9 cellular contexts compared by ENCODE assay signal in the genomic region with DNA sequence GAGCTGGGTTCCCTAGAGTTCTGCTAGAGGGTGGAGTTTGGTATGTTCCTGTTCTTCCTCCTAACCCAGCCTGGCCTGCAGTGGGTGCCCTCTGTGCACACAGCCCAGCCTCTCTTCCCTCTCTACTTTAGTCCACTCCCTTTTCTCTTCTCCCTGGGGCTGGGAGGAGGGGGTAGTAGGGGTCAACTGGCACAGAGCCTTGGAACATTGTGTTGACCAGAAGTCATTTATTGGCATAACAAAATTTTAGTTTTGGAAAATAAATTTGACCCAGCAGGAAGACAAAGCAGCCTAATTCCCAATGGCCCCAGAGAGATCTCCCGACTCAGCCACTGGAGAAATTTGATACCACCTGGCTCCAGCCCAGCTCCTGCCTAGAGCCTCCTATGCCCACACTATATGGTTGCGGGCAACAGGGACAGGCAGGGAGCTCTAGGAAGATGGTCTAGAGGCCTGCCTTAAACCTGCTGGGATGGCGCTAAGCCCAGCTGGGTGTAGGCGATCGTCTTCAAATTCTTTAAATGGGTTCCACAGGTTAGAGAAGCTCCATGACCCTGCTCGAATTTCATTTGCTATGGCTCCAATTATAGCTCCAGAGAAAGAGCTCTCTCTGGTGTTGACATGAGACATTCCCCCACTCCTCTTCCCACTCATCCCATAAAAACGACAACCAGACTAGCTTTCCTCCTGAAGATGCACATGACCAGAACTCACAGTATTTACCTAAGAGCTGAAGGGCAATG. TPM values are rescaled to one million over a fixed set of nuclear protein-coding genes. Genes with fewer than 3 reads are reported as not detected.
A peak's percentile ranks its signal among the peaks of the same experiment; 100 is the strongest.
DNase-seq lines count a peak whose midpoint lies in the region; ATAC-seq, FAIRE-seq and TF ChIP-seq lines count a peak whose summit lies in the region.
"Had no signal": no experiment of that assay in that cellular context is flagged by ENCODE, and none has a peak within 500 bp of the region (broad histone marks: within the 10 kb centered on the region; RNA-seq: fewer than 3 reads in every experiment).

No MANE protein-coding gene starts in this region.

- peaks cover under 1 to 2% of the 10 kb centered on the region in 2 experiments for H4K20me1 ChIP-seq in H1 (replicated peaks in 1 of 2; ENCODE audit: control insufficient read depth in 1 of 2, insufficient read depth in 2 of 2, low read length in 2 of 2)

- no peak overlapping the region for H2AK5ac ChIP-seq in H1 (ENCODE audit: low read depth, low read length)

- H3K36me3 Mint-ChIP-seq in osteocyte (ENCODE audit: unreplicated experiment), result peaks cover 25% of the 10 kb centered on the region

- H3K14ac ChIP-seq in H1 (ENCODE audit: insufficient read length), result no peak overlapping the region

- H2BK15ac ChIP-seq in H1 (ENCODE audit: low read length), result no peak overlapping the region

- H3K9ac ChIP-seq in H1 (replicated peaks in 1 of 4; ENCODE audit: extremely low read depth in 1 of 4, low read depth in 3 of 4, low read length in 3 of 4), result no peak overlapping the region

- no peak overlapping the region for H3K18ac ChIP-seq in H1 (ENCODE audit: extremely low read depth, low read length)

- H2BK120ac ChIP-seq in H1 (replicated peaks; ENCODE audit: low read depth, low read length), result no peak overlapping the region

- no peaks in the 10 kb centered on the region for H3K27me3 ChIP-seq in H1 (replicated peaks in 1 of 4; ENCODE audit: control insufficient read depth in 3 of 4, extremely low read depth in 1 of 4, insufficient read depth in 3 of 4, low read length in 3 of 4)

- TF ChIP-seq RAD21 in H1 (IDR thresholded peaks at IDR 0.05 in 1 of 2, conservative IDR thresholded peaks at IDR 0.05 in 1 of 2; ENCODE audit: low read depth in 2 of 2, low read length in 2 of 2), result no peak

- 0 out of 2 replicates have a peak overlapping the region, but pooled peaks have one; percentile 21 for H2BK5ac ChIP-seq in H1 (ENCODE audit: low read depth, low read length)

- H3K4me2 ChIP-seq in H1 (ENCODE audit: insufficient read depth in 1 of 2, low read depth in 2 of 2, low read length in 2 of 2), result no peak overlapping the region

- no peak overlapping the region for H2AFZ ChIP-seq in H1 (ENCODE audit: low read length)

- TF ChIP-seq EP300 in H1 (IDR thresholded peaks at IDR 0.05; ENCODE audit: borderline replicate concordance in 1 of 2, low read depth in 2 of 2, low read length in 2 of 2), result no peak

- no peak overlapping the region for H2BK12ac ChIP-seq in H1 (ENCODE audit: low read depth, low read length)

- H3K4me1 Mint-ChIP-seq in osteocyte (ENCODE audit: unreplicated experiment), result peaks cover 61% of the 10 kb centered on the region

- H3K23me2 ChIP-seq in H1 (ENCODE audit: low read depth, low read length), result no peaks in the 10 kb centered on the region

- no peaks in the 10 kb centered on the region for H3K4me1 ChIP-seq in H1 (replicated peaks in 1 of 4; ENCODE audit: control insufficient read depth in 3 of 4, insufficient read depth in 4 of 4, low read length in 3 of 4)

- H3K79me2 ChIP-seq in H1 (ENCODE audit: control insufficient read depth in 1 of 2, insufficient read depth in 2 of 2, low read length in 2 of 2), result no peaks in the 10 kb centered on the region; a peak in 1 of 4 replicates

- H3K4ac ChIP-seq in H1 (replicated peaks; ENCODE audit: insufficient read length, low read depth, low read length), result no peak overlapping the region

- H3K56ac ChIP-seq in H1 (replicated peaks; ENCODE audit: insufficient read length, low read depth, low read length), result no peak overlapping the region

- H4K5ac ChIP-seq in H1 (ENCODE audit: insufficient read length, low read depth, low read length), result no peak overlapping the region

- POLR2A ChIA-PET in H1 (lab: Charles Lee; ENCODE audit: partially characterized antibody), result interaction anchor here (0.9 to 2.6 kb wide), 10 partner anchors 8 to 348 kb away, joined by 3 to 17 read pairs (median 6); a partner anchor contains a TSS

- no peak for TF ChIP-seq POLR2A in H1 (IDR thresholded peaks at IDR 0.05; ENCODE audit: control extremely low read depth in 1 of 2, low read depth in 2 of 2, low read length in 2 of 2)

- no peak for FAIRE-seq in H1 (lab: Jason Lieb, UNC)

- H3K9me3 Mint-ChIP-seq in osteocyte (ENCODE audit: unreplicated experiment), result no peaks in the 10 kb centered on the region

- peak overlapping the region; percentile 87 for H3K27ac Mint-ChIP-seq in osteocyte (ENCODE audit: unreplicated experiment)

- no peaks in the 10 kb centered on the region for H3K27me3 Mint-ChIP-seq in osteocyte (ENCODE audit: unreplicated experiment)

- H3K4me3 ChIP-seq in H1 (ENCODE audit: extremely low read depth in 1 of 4, insufficient read depth in 2 of 4, low read depth in 3 of 4, low read length in 4 of 4), result no peak overlapping the region

- H3K4me3 Mint-ChIP-seq in osteocyte (ENCODE audit: unreplicated experiment), result no peak overlapping the region

- H4K91ac ChIP-seq in H1 (replicated peaks; ENCODE audit: insufficient read length, low read length), result no peak overlapping the region

- WGBS in H1 (ENCODE audit: extremely low coverage in 1 of 2, insufficient coverage in 1 of 2, insufficient read length in 1 of 2, insufficient replicate concordance in 2 of 2, low coverage in 1 of 2, low lambda C conversion rate in 2 of 2, missing lambda C conversion rate in 1 of 2), 2 experiments, result 85% methylated on average over 7 of the region's 7 CpGs; no CpG with 5 or more reads in 1 of the 2 experiments

- DNase-seq in D341Med (ENCODE audit: low spot score), result peak; percentile 66
- peak; percentile 79 for DNase-seq in NCI-H2171 treated with DMSO at 0.1 percent for 48 hours (lab: John Stamatoyannopoulos, UW)
- no peak for DNase-seq in H1 (ENCODE audit: low read depth in 1 of 2, low spot score in 2 of 2)
- peak; percentile 90 for DNase-seq in osteocyte (ENCODE audit: extremely low spot score, unreplicated experiment)
- no peak for DNase-seq in dermis blood vessel endothelial cell
- DNase-seq: MM.1S had no signal

- no peaks in the 10 kb centered on the region for H3K9me3 ChIP-seq in H1 (ENCODE audit: insufficient read depth in 2 of 2, low read depth in 1 of 2, low read length in 1 of 2)

- no peaks in the 10 kb centered on the region for H3K79me1 ChIP-seq in H1 (ENCODE audit: low read depth, low read length)

- H3K27ac ChIP-seq in H1 (ENCODE audit: low read depth, low read length), result no peak overlapping the region

- CTCF ChIA-PET in H1 (lab: Charles Lee; ENCODE audit: partially characterized antibody), result interaction anchor here (0.6 to 25.0 kb wide), 12 partner anchors 8 to 495 kb away, joined by 3 to 449 read pairs (median 3); a partner anchor contains a TSS

- H4K8ac ChIP-seq in H1 (ENCODE audit: extremely low read depth, insufficient read depth, low read length), result no peak overlapping the region

- peaks cover 9 to 36% (median 25%) of the 10 kb centered on the region in 4 experiments; a peak in 7 of 8 replicates for H3K36me3 ChIP-seq in H1 (ENCODE audit: control insufficient read depth in 2 of 4, insufficient read depth in 4 of 4, low read length in 3 of 4)

- TF ChIP-seq CTCF in H1 (IDR thresholded peaks at IDR 0.05; ENCODE audit: control extremely low read depth in 1 of 3, insufficient read depth in 1 of 3, low read depth in 1 of 3, low read length in 3 of 3), result no peak
- peak; percentile 28 for TF ChIP-seq CTCF in osteocyte (IDR thresholded peaks at IDR 0.05)

- H2BK20ac ChIP-seq in H1 (ENCODE audit: low read length), result no peak overlapping the region

- H3K23ac ChIP-seq in H1 (ENCODE audit: insufficient read length), result no peak overlapping the region

- no peak for ATAC-seq in HG03469 (IDR thresholded peaks at IDR 0.05; ENCODE audit: unreplicated experiment)
- ATAC-seq in HG02610 (IDR thresholded peaks at IDR 0.05; ENCODE audit: unreplicated experiment), result no peak
- ATAC-seq in HG02763 (IDR thresholded peaks at IDR 0.05; ENCODE audit: unreplicated experiment), result no peak

RNA-seq across cellular contexts. Expression of a gene that starts 9.9 kb away (rescaled TPM):
- total RNA-seq in H1 (2021; fragmentation: NEBNext Ultra II Directional; extraction: Animal tissue kit (Norgen Biotek cat#: 25700)), result 38.5 and 45.6 TPM in 2 replicates
- 23.4 and 38.8 TPM in 2 replicates for polyA plus RNA-seq in H1 (2011; rRNA removed)
- 33.3 TPM for polyA plus RNA-seq in H1 (2011; cell fraction: cytosol; rRNA removed)
- 67.6 TPM for polyA plus RNA-seq in H1 (2011; cell fraction: nucleus; rRNA removed)
- polyA plus RNA-seq in H1 (2012, experiment 1 of 2), result 26.1 to 32.5 TPM (median 31.3 TPM) in 4 replicates
- polyA plus RNA-seq in H1 (2012, experiment 2 of 2), result 15.2 TPM
- polyA plus RNA-seq in H1 (2013, experiment 1 of 2), result 20.6 TPM
- 21.3 TPM for polyA plus RNA-seq in H1 (2013, experiment 2 of 2)
- 30.3 and 32.9 TPM in 2 replicates for polyA minus RNA-seq in H1 (2011; rRNA and poly(A)+ RNA removed)
- 23.0 TPM for polyA minus RNA-seq in H1 (2011; cell fraction: cytosol; rRNA and poly(A)+ RNA removed)
- 30.8 TPM for polyA minus RNA-seq in H1 (2011; cell fraction: nucleus; rRNA and poly(A)+ RNA removed)
- total RNA-seq in osteocyte, result 57.5 and 65.0 TPM in 2 replicates
- total RNA-seq in dermis blood vessel endothelial cell, result 54.1 and 63.5 TPM in 2 replicates

RNA-seq across cellular contexts. Expression of a gene that starts 10.5 kb away (rescaled TPM):
- 33.7 and 35.6 TPM in 2 replicates for total RNA-seq in H1 (2021; fragmentation: NEBNext Ultra II Directional; extraction: Animal tissue kit (Norgen Biotek cat#: 25700))
- 34.9 and 35.3 TPM in 2 replicates for polyA plus RNA-seq in H1 (2011; rRNA removed)
- 20.7 TPM for polyA plus RNA-seq in H1 (2011; cell fraction: cytosol; rRNA removed)
- 80.8 TPM for polyA plus RNA-seq in H1 (2011; cell fraction: nucleus; rRNA removed)
- 18.8 to 22.7 TPM (median 20.3 TPM) in 4 replicates for polyA plus RNA-seq in H1 (2012, experiment 1 of 2)
- polyA plus RNA-seq in H1 (2012, experiment 2 of 2), result 4.6 TPM
- polyA plus RNA-seq in H1 (2013, experiment 1 of 2), result 18.8 TPM
- 17.3 TPM for polyA plus RNA-seq in H1 (2013, experiment 2 of 2)
- 79.0 and 79.9 TPM in 2 replicates for polyA minus RNA-seq in H1 (2011; rRNA and poly(A)+ RNA removed)
- 23.1 TPM for polyA minus RNA-seq in H1 (2011; cell fraction: cytosol; rRNA and poly(A)+ RNA removed)
- 39.3 TPM for polyA minus RNA-seq in H1 (2011; cell fraction: nucleus; rRNA and poly(A)+ RNA removed)
- 32.8 and 34.2 TPM in 2 replicates for total RNA-seq in osteocyte
- total RNA-seq in dermis blood vessel endothelial cell, result 10.6 and 12.3 TPM in 2 replicates

RNA-seq across cellular contexts. Expression of a gene that starts 22.8 kb away (rescaled TPM):
- total RNA-seq in H1 (2021; fragmentation: NEBNext Ultra II Directional; extraction: Animal tissue kit (Norgen Biotek cat#: 25700)), result 300 and 301 TPM in 2 replicates
- polyA plus RNA-seq in H1 (2011; rRNA removed), result 140 and 150 TPM in 2 replicates
- polyA plus RNA-seq in H1 (2011; cell fraction: cytosol; rRNA removed), result 178 TPM
- 132 TPM for polyA plus RNA-seq in H1 (2011; cell fraction: nucleus; rRNA removed)
- polyA plus RNA-seq in H1 (2012, experiment 1 of 2), result 186 to 274 TPM (median 201 TPM) in 4 replicates
- 415 TPM for polyA plus RNA-seq in H1 (2012, experiment 2 of 2)
- 193 TPM for polyA plus RNA-seq in H1 (2013, experiment 1 of 2)
- polyA plus RNA-seq in H1 (2013, experiment 2 of 2), result 186 TPM
- 97.7 and 118 TPM in 2 replicates for polyA minus RNA-seq in H1 (2011; rRNA and poly(A)+ RNA removed)
- polyA minus RNA-seq in H1 (2011; cell fraction: cytosol; rRNA and poly(A)+ RNA removed), result 36.1 TPM
- 59.7 TPM for polyA minus RNA-seq in H1 (2011; cell fraction: nucleus; rRNA and poly(A)+ RNA removed)
- 711 and 715 TPM in 2 replicates for total RNA-seq in osteocyte
- total RNA-seq in dermis blood vessel endothelial cell, result 11.4 and 31.3 TPM in 2 replicates

RNA-seq across cellular contexts. Expression of a gene that starts 43.4 kb away (rescaled TPM):
- 14.6 and 18.5 TPM in 2 replicates for total RNA-seq in H1 (2021; fragmentation: NEBNext Ultra II Directional; extraction: Animal tissue kit (Norgen Biotek cat#: 25700))
- 21.1 and 26.7 TPM in 2 replicates for polyA plus RNA-seq in H1 (2011; rRNA removed)
- 15.5 TPM for polyA plus RNA-seq in H1 (2011; cell fraction: cytosol; rRNA removed)
- 85.9 TPM for polyA plus RNA-seq in H1 (2011; cell fraction: nucleus; rRNA removed)
- polyA plus RNA-seq in H1 (2012, experiment 1 of 2), result 13.3 to 18.4 TPM (median 14.8 TPM) in 4 replicates
- polyA plus RNA-seq in H1 (2012, experiment 2 of 2), result 12.4 TPM
- polyA plus RNA-seq in H1 (2013, experiment 1 of 2), result 15.5 TPM
- polyA plus RNA-seq in H1 (2013, experiment 2 of 2), result 14.7 TPM
- polyA minus RNA-seq in H1 (2011; rRNA and poly(A)+ RNA removed), result 27.2 and 33.9 TPM in 2 replicates
- polyA minus RNA-seq in H1 (2011; cell fraction: cytosol; rRNA and poly(A)+ RNA removed), result 12.8 TPM
- 35.6 TPM for polyA minus RNA-seq in H1 (2011; cell fraction: nucleus; rRNA and poly(A)+ RNA removed)
- total RNA-seq in osteocyte (65.5 and 67.3 TPM in 2 replicates), dermis blood vessel endothelial cell (10.4 and 19.5 TPM in 2 replicates)

Comparison
In these comparisons a context has a peak if more than half of its experiments do, and no peak if none do; other contexts are left out.
1. DNase-seq: peak in D341Med (single experiment), NCI-H2171 treated with DMSO at 0.1 percent for 48 hours (single experiment) and osteocyte (single experiment); none in H1 (0 of 2) and dermis blood vessel endothelial cell (single experiment).